1 cellular context compared by ENCODE assay signal in genomic region chr10:30583778-30584415, GRCh38.
TF ChIP-seq lines count a peak whose summit lies in the region.

No MANE protein-coding gene starts in this region.

TF ChIP-seq in SK-N-SH, 30 proteins besides CTCF, POLR2A, EP300 and RAD21 (continued from another document):
- TF ChIP-seq MAX (IDR thresholded peaks at IDR 0.05; ENCODE audit: low read depth) = peak; percentile 48; the same call in 1 of the 2 replicates
